Comparison of ENCODE assay signal across 17 cellular contexts in genomic region chr18:189254-189653, GRCh38. TPM values are rescaled to one million over a fixed set of nuclear protein-coding genes. Genes with fewer than 3 reads are reported as not detected.
DNase-seq lines count a peak whose midpoint lies in the region; ATAC-seq and TF ChIP-seq lines count a peak whose summit lies in the region.
"Had no signal": no experiment of that assay in that cellular context is flagged by ENCODE, and none has a peak within 500 bp of the region (broad histone marks: within the 10 kb centered on the region; RNA-seq: fewer than 3 reads in every experiment).

No MANE protein-coding gene starts in this region.

- peaks cover 0 to 18% (median 7%) of the 10 kb centered on the region in 4 donors for H3K4me1 ChIP-seq in right lobe of liver
- H3K4me1 ChIP-seq in stomach: peaks cover 5 to 32% (median 18%) of the 10 kb centered on the region in 4 donors
- H3K4me1 ChIP-seq in naive thymus-derived CD4-positive, alpha-beta T cell (ENCODE audit: control insufficient read depth in 2 of 2, insufficient read depth in 2 of 2, low read length in 2 of 2): no peaks in the 10 kb centered on the region

- no peaks in the 10 kb centered on the region for H3K27me3 Mint-ChIP-seq in WTC11 (ENCODE audit: low read depth)
- no peaks in the 10 kb centered on the region for H3K27me3 Mint-ChIP-seq in naive thymus-derived CD4-positive, alpha-beta T cell
- H3K27me3 Mint-ChIP-seq: B cell; CD4-positive, alpha-beta memory T cell; IgD-negative memory B cell had no signal

- TF ChIP-seq POLR2A in right lobe of liver (IDR thresholded peaks at IDR 0.05) (no peak), stomach (IDR thresholded peaks at IDR 0.05) (no peak)

- intact Hi-C loops in right lobe of liver (cut with DNase I) (no loop called here), stomach (cut with DNase I; ENCODE audit: low total_unique reads) (no loop called here)
- intact Hi-C loops in naive thymus-derived CD4-positive, alpha-beta T cell (cut with micrococcal nuclease): no loop called here

- no peaks in the 10 kb centered on the region for H3K9me3 ChIP-seq in right lobe of liver
- H3K9me3 ChIP-seq in stomach: no peaks in the 10 kb centered on the region
- H3K9me3 ChIP-seq in naive thymus-derived CD4-positive, alpha-beta T cell (ENCODE audit: control insufficient read depth in 2 of 3, low read length in 3 of 3): no peaks in the 10 kb centered on the region
- H3K9me3 ChIP-seq: HAP-1 had no signal

- TF ChIP-seq EP300 in stomach (IDR thresholded peaks at IDR 0.05): no peak

- ATAC-seq in WTC11 (no peak), right lobe of liver (peak in 3 of 4 donors; percentile 43 to 79 (median 50)), GM18868 (IDR thresholded peaks at IDR 0.05; ENCODE audit: unreplicated experiment) (no peak)
- ATAC-seq in naive thymus-derived CD4-positive, alpha-beta T cell: no peak

- H3K36me3 Mint-ChIP-seq in WTC11: no peaks in the 10 kb centered on the region
- peaks cover 0 to 16% (median 5%) of the 10 kb centered on the region in 5 donors for H3K36me3 Mint-ChIP-seq in naive thymus-derived CD4-positive, alpha-beta T cell

- no peak overlapping the region for H3K4me3 Mint-ChIP-seq in WTC11
- no peak overlapping the region for H3K4me3 Mint-ChIP-seq in naive thymus-derived CD4-positive, alpha-beta T cell
- H3K4me3 Mint-ChIP-seq: B cell; CD4-positive, alpha-beta memory T cell; HFFc6; IgD-negative memory B cell had no signal

- no CpG with 5 or more reads among the region's 5 CpGs for WGBS in right lobe of liver (ENCODE audit: insufficient coverage, low coverage, low lambda C conversion rate, missing lambda C conversion rate)
- 59 to 81% (median 78%) methylated on average over 5 of the region's 5 CpGs for WGBS in stomach, 5 donors

- TF ChIP-seq CTCF in WTC11 (IDR thresholded peaks at IDR 0.05) (no peak), right lobe of liver (IDR thresholded peaks at IDR 0.05) (no peak), stomach (IDR thresholded peaks at IDR 0.05) (no peak)

- CTCF ChIA-PET in WTC11 (lab: Charles Lee): no interaction called here
- CTCF ChIA-PET in naive thymus-derived CD4-positive, alpha-beta T cell (lab: Charles Lee): no interaction called here

- H3K27ac Mint-ChIP-seq in WTC11: peak overlapping the region; percentile 70; the same call in 1 of the 2 replicates
- no peak overlapping the region for H3K27ac Mint-ChIP-seq in naive thymus-derived CD4-positive, alpha-beta T cell
- H3K27ac Mint-ChIP-seq: B cell, HFFc6, IgD-negative memory B cell had no signal

- peaks cover 3% of the 10 kb centered on the region; the same call in 1 of the 2 replicates for H3K4me1 Mint-ChIP-seq in WTC11
- peaks cover 3 to 46% (median 29%) of the 10 kb centered on the region in 7 donors for H3K4me1 Mint-ChIP-seq in naive thymus-derived CD4-positive, alpha-beta T cell

- no peaks in the 10 kb centered on the region for H3K36me3 ChIP-seq in right lobe of liver
- peaks cover 3 to 31% (median 20%) of the 10 kb centered on the region in 4 donors for H3K36me3 ChIP-seq in stomach
- H3K36me3 ChIP-seq in naive thymus-derived CD4-positive, alpha-beta T cell (ENCODE audit: control insufficient read depth in 2 of 3, insufficient read depth in 3 of 3, low read length in 3 of 3): peaks cover 0 to 13% (median 0%) of the 10 kb centered on the region in 3 experiments

- no peaks in the 10 kb centered on the region for H3K9me3 Mint-ChIP-seq in WTC11
- H3K9me3 Mint-ChIP-seq in naive thymus-derived CD4-positive, alpha-beta T cell: no peaks in the 10 kb centered on the region
- H3K9me3 Mint-ChIP-seq: CD4-positive, alpha-beta memory T cell; HFFc6; IgD-negative memory B cell had no signal

- H3K4me3 ChIP-seq in right lobe of liver (no peak overlapping the region), stomach (no peak overlapping the region)
- no peak overlapping the region for H3K4me3 ChIP-seq in naive thymus-derived CD4-positive, alpha-beta T cell (ENCODE audit: low read length)
- H3K4me3 ChIP-seq: HAP-1 had no signal

- H3K27ac ChIP-seq in right lobe of liver: no peak overlapping the region
- no peak overlapping the region for H3K27ac ChIP-seq in stomach
- H3K27ac ChIP-seq in naive thymus-derived CD4-positive, alpha-beta T cell (ENCODE audit: low read depth, low read length): no peak overlapping the region
- H3K27ac ChIP-seq: HL-60 had no signal

- no peaks in the 10 kb centered on the region for H3K27me3 ChIP-seq in right lobe of liver
- no peaks in the 10 kb centered on the region for H3K27me3 ChIP-seq in stomach
- no peaks in the 10 kb centered on the region for H3K27me3 ChIP-seq in naive thymus-derived CD4-positive, alpha-beta T cell (ENCODE audit: control insufficient read depth in 2 of 2, insufficient read depth in 2 of 2, low read length in 2 of 2)

- POLR2A ChIA-PET in WTC11 (lab: Charles Lee): interaction anchor here (0.6 kb wide), 1 partner anchor 24 kb away, joined by 3 read pairs; no protein-coding TSS in a partner anchor
- POLR2A ChIA-PET in naive thymus-derived CD4-positive, alpha-beta T cell (lab: Charles Lee): interaction anchor here (0.7 kb wide), 1 partner anchor 40 kb away, joined by 3 read pairs; no protein-coding TSS in a partner anchor

- DNase-seq in DMS53 (lab: John Stamatoyannopoulos, UW) (peak; percentile 90), HuH-7 (ENCODE audit: low spot score) (peak; percentile 12), WTC11 (ENCODE audit: low spot score) (no peak), right lobe of liver (no peak), stomach (no peak), NCI-H1436 treated with DMSO at 0.1 percent for 48 hours (lab: John Stamatoyannopoulos, UW) (no peak)
- no peak for DNase-seq in naive thymus-derived CD4-positive, alpha-beta T cell
- DNase-seq: C1 segment of cervical spinal cord; CD4-positive, alpha-beta memory T cell; DND-41; GDM1; HFFc6 had no signal

TF ChIP-seq in WTC11, 78 proteins besides CTCF, POLR2A, EP300 and RAD21:
- no peak for TF ChIP-seq GTF2I (CRISPR knock-in tag; conservative IDR thresholded peaks at IDR 0.05)
- no peak for TF ChIP-seq SMAD4 (CRISPR knock-in tag; IDR thresholded peaks at IDR 0.05)
- no peak for TF ChIP-seq TP53 (CRISPR knock-in tag; IDR thresholded peaks at IDR 0.05)
- TF ChIP-seq, protein P1, sequence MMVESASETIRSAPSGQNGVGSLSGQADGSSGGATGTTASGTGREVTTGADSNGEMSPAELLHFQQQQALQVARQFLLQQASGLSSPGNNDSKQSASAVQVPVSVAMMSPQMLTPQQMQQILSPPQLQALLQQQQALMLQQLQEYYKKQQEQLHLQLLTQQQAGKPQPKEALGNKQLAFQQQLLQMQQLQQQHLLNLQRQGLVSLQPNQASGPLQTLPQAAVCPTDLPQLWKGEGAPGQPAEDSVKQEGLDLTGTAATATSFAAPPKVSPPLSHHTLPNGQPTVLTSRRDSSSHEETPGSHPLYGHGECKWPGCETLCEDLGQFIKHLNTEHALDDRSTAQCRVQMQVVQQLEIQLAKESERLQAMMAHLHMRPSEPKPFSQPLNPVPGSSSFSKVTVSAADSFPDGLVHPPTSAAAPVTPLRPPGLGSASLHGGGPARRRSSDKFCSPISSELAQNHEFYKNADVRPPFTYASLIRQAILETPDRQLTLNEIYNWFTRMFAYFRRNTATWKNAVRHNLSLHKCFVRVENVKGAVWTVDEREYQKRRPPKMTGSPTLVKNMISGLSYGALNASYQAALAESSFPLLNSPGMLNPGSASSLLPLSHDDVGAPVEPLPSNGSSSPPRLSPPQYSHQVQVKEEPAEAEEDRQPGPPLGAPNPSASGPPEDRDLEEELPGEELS (CRISPR knock-in tag; IDR thresholded peaks at IDR 0.05): no peak
TF ChIP-seq in WTC11: peak in this region for 0.

RNA-seq across cellular contexts. Expression of gene USP14, which starts 30.9 kb away (rescaled TPM):
- total RNA-seq in WTC11 (2021): 70.4 to 72.4 TPM (median 71.3 TPM) in 3 replicates
- 10 to 100 TPM; 19.6 to 28.5 (median 24.5) TPM for total RNA-seq in right lobe of liver
- 10 to 100 TPM; 10.4 to 59.3 (median 22.2) TPM for total RNA-seq in stomach
- 10 to 100 TPM; 11.8 to 16.0 (median 13.6) TPM for polyA plus RNA-seq in stomach
- total RNA-seq in naive thymus-derived CD4-positive, alpha-beta T cell: 10 to 100 TPM; 39.2 to 70.6 (median 43.5) TPM
- 10 to 100 TPM; 34.0 to 54.6 TPM for polyA plus RNA-seq in naive thymus-derived CD4-positive, alpha-beta T cell

Comparison
In these comparisons a context has a peak if more than half of its experiments do, and no peak if none do; other contexts are left out.
1. DNase-seq: peak in DMS53 (single experiment) and HuH-7 (single experiment); none in WTC11 (single experiment), right lobe of liver (0 of 3), stomach (single experiment), NCI-H1436 treated with DMSO at 0.1 percent for 48 hours (single experiment) and naive thymus-derived CD4-positive, alpha-beta T cell (0 of 9).
2. ATAC-seq: peak in right lobe of liver (3 of 4); none in WTC11 (single experiment), GM18868 (single experiment) and naive thymus-derived CD4-positive, alpha-beta T cell (single experiment).